ENCODE assay signal across 8 cellular contexts in genomic region chr12:31117203-31118011, GRCh38.
DNase-seq lines count a peak whose midpoint lies in the region; ATAC-seq and TF ChIP-seq lines count a peak whose summit lies in the region.

No MANE protein-coding gene starts in this region.

- H3K4me1 ChIP-seq in neuron (ENCODE audit: insufficient read depth, low read length) = peaks cover 29% of the 10 kb centered on the region
- H3K4me1 ChIP-seq in tibial artery = peaks cover 0 to 28% (median 21%) of the 10 kb centered on the region in 4 donors

- H2AFZ ChIP-seq in neuron (ENCODE audit: low read depth, low read length) = peak overlapping the region; percentile 76

- H3K27me3 ChIP-seq in neuron (ENCODE audit: insufficient read depth, low read length) (peaks cover 12% of the 10 kb centered on the region), tibial artery (peaks cover 0 to 34% of the 10 kb centered on the region in 2 donors)

- DNase-seq in NCI-H526 (lab: John Stamatoyannopoulos, UW) = peak; percentile 63 to 87
- DNase-seq in activated T-cell treated with anti-CD3 and anti-CD28 coated beads for 48 hours (ENCODE audit: low read depth) = peak; percentile 52
- DNase-seq in fibroblast of the conjunctiva (ENCODE audit: low read depth) = peak; percentile 13
- peak in 1 of 2 donors; percentile 57 for DNase-seq in tibial artery
- DNase-seq in KG1 (lab: John Stamatoyannopoulos, UW) = no peak

- no peak overlapping the region for H3K27ac ChIP-seq in tibial artery

- intact Hi-C loops in tibial artery (cut with DNase I; ENCODE audit: low total_unique reads) = no loop called here

- H3K36me3 ChIP-seq in neuron (ENCODE audit: insufficient read depth, low read length) (no peaks in the 10 kb centered on the region), tibial artery (no peaks in the 10 kb centered on the region)

- TF ChIP-seq CTCF in GM12872 (IDR thresholded peaks at IDR 0.05; ENCODE audit: insufficient read depth, low read depth, low read length) (peak; percentile 66), tibial artery (IDR thresholded peaks at IDR 0.05) (peak; percentile 28 to 48)

- H3K9me3 ChIP-seq in neuron (ENCODE audit: low read length) (no peaks in the 10 kb centered on the region), tibial artery (no peaks in the 10 kb centered on the region)

- ATAC-seq in HG02642 (IDR thresholded peaks at IDR 0.05; ENCODE audit: poor library complexity, unreplicated experiment) = peak; percentile 66

- H3K4me3 ChIP-seq in neuron (ENCODE audit: low read length) (peak overlapping the region; percentile 44), tibial artery (peak overlapping the region; percentile 19 to 34)
